ENCODE assay signal across 33 cellular contexts in genomic region chr2:227697013-227697412, GRCh38. TPM values are rescaled to one million over a fixed set of nuclear protein-coding genes. Genes with fewer than 3 reads are reported as not detected.
"Had no signal": no experiment of that assay in that cellular context is flagged by ENCODE, and none has a peak within 500 bp of the region (broad histone marks: within the 10 kb centered on the region; RNA-seq: fewer than 3 reads in every experiment).

No MANE protein-coding gene starts in this region.

- H3K9me3 ChIP-seq: adrenal gland, body of pancreas, prostate gland, right atrium auricular region, tibial nerve had no signal

- H3K27ac ChIP-seq: adrenal gland, body of pancreas, cardiac muscle cell, coronary artery, ovary, prostate gland, right atrium auricular region, tibial nerve had no signal

- H3K27ac Mint-ChIP-seq: activated CD4-positive, alpha-beta T cell treated with anti-CD3 and anti-CD28 coated beads, Interleukin-2, amount 10 ng/mL, durations not matched to agents 7 days and 5 days; activated CD8-positive, alpha-beta T cell treated with anti-CD3 and anti-CD28 coated beads for 36 hours; activated naive CD8-positive, alpha-beta T cell; activated T-helper 2 cell treated with anti-CD3 and anti-CD28 coated beads, Interferon-gamma antibody, Interleukin-2, Interleukin-4, amounts not matched to agents 10 μg/mL and 5 μg/mL and 100 μg/mL, durations not matched to agents 14 hours and 24 hours and 36 hours; nephron; WTC11 had no signal

- H3K36me3 Mint-ChIP-seq: activated naive CD8-positive, alpha-beta T cell had no signal

- H3K4me3 ChIP-seq: adrenal gland, body of pancreas, cardiac muscle cell, coronary artery, ovary, prostate gland, right atrium auricular region, tibial nerve had no signal

- H3K9me3 Mint-ChIP-seq: activated CD4-positive, alpha-beta T cell treated with anti-CD3 and anti-CD28 coated beads, Interleukin-2, amount 10 ng/mL, durations not matched to agents 7 days and 5 days; activated CD8-positive, alpha-beta T cell treated with anti-CD3 and anti-CD28 coated beads for 36 hours; activated T-helper 2 cell treated with anti-CD3 and anti-CD28 coated beads, Interferon-gamma antibody, Interleukin-2, Interleukin-4, amounts not matched to agents 10 μg/mL and 5 μg/mL and 100 μg/mL, durations not matched to agents 14 hours and 24 hours and 36 hours; nephron had no signal

- H3K4me3 Mint-ChIP-seq: activated CD4-positive, alpha-beta T cell treated with anti-CD3 and anti-CD28 coated beads, Interleukin-2, amount 10 ng/mL, durations not matched to agents 7 days and 5 days; activated CD8-positive, alpha-beta T cell treated with anti-CD3 and anti-CD28 coated beads for 36 hours; activated naive CD8-positive, alpha-beta T cell; nephron; WTC11 had no signal

- H3K4me1 ChIP-seq: adrenal gland, body of pancreas, prostate gland, right atrium auricular region had no signal

- H3K36me3 ChIP-seq: adrenal gland, cardiac muscle cell, ovary, prostate gland, right atrium auricular region, tibial nerve had no signal

- H3K4me1 Mint-ChIP-seq: activated CD4-positive, alpha-beta T cell treated with anti-CD3 and anti-CD28 coated beads, Interleukin-2, amount 10 ng/mL, durations not matched to agents 7 days and 5 days; nephron; WTC11 had no signal

- ATAC-seq: activated CD8-positive, alpha-beta T cell treated with anti-CD3 and anti-CD28 coated beads for 36 hours; body of pancreas; left cardiac atrium; WTC11 had no signal

- H3K27me3 ChIP-seq: adrenal gland, body of pancreas, cardiac muscle cell, ovary, right atrium auricular region, tibial nerve had no signal

- DNase-seq: activated CD4-positive, alpha-beta T cell treated with anti-CD3 and anti-CD28 coated beads for 1 hour; activated CD4-positive, alpha-beta T cell treated with anti-CD3 and anti-CD28 coated beads, Interleukin-2, amount 10 ng/mL, durations not matched to agents 7 days and 5 days; activated CD8-positive, alpha-beta T cell treated with anti-CD3 and anti-CD28 coated beads for 36 hours; activated naive CD4-positive, alpha-beta T cell; activated T-cell treated with anti-CD3 and anti-CD28 coated beads, Interleukin-2, amount 50 U/mL, for 48 hours; adrenal gland; aorta; body of pancreas; cerebellar nuclear complex; glutamatergic neuron; islet precursor cell; left cardiac atrium; mammary epithelial cell; ovary; stimulated activated CD4-positive, alpha-beta T cell treated with anti-CD3 and anti-CD28 coated beads, Interleukin-15, amount 100 ng/mL, for 24 hours; stimulated activated CD4-positive, alpha-beta T cell treated with anti-CD3 and anti-CD28 coated beads, Interleukin-2, amount 100 ng/mL, for 24 hours; stimulated activated naive CD4-positive, alpha-beta T cell; T-helper 2 cell had no signal

RNA-seq across cellular contexts. Expression of gene SLC19A3, which starts 20.8 kb away (rescaled TPM):
- total RNA-seq: activated CD4-positive, alpha-beta T cell treated with anti-CD3 and anti-CD28 coated beads, Interleukin-2, amount 10 ng/mL, durations not matched to agents 7 days and 5 days; activated CD8-positive, alpha-beta T cell treated with anti-CD3 and anti-CD28 coated beads for 36 hours; activated T-helper 2 cell treated with anti-CD3 and anti-CD28 coated beads, Interferon-gamma antibody, Interleukin-2, Interleukin-4, amounts not matched to agents 10 μg/mL and 5 μg/mL and 100 μg/mL, durations not matched to agents 14 hours and 24 hours and 36 hours; endothelial cell of umbilical vein had no signal

RNA-seq across cellular contexts. Expression of gene SCYGR6, which starts 27.5 kb away (rescaled TPM):
- total RNA-seq: activated CD4-positive, alpha-beta T cell treated with anti-CD3 and anti-CD28 coated beads, Interleukin-2, amount 10 ng/mL, durations not matched to agents 7 days and 5 days; activated CD8-positive, alpha-beta T cell treated with anti-CD3 and anti-CD28 coated beads for 36 hours; activated T-helper 2 cell treated with anti-CD3 and anti-CD28 coated beads, Interferon-gamma antibody, Interleukin-2, Interleukin-4, amounts not matched to agents 10 μg/mL and 5 μg/mL and 100 μg/mL, durations not matched to agents 14 hours and 24 hours and 36 hours; adrenal gland; aorta; body of pancreas; cardiac muscle cell; endothelial cell of umbilical vein; frontal cortex; left cardiac atrium; liver; mammary epithelial cell; mucosa of gallbladder; ovary; prostate gland; right atrium auricular region; temporal lobe; tibial nerve; ureter; WTC11 had no signal

RNA-seq across cellular contexts. Expression of gene SCYGR5, which starts 30.4 kb away (rescaled TPM):
- total RNA-seq: activated CD4-positive, alpha-beta T cell treated with anti-CD3 and anti-CD28 coated beads, Interleukin-2, amount 10 ng/mL, durations not matched to agents 7 days and 5 days; activated CD8-positive, alpha-beta T cell treated with anti-CD3 and anti-CD28 coated beads for 36 hours; activated T-helper 2 cell treated with anti-CD3 and anti-CD28 coated beads, Interferon-gamma antibody, Interleukin-2, Interleukin-4, amounts not matched to agents 10 μg/mL and 5 μg/mL and 100 μg/mL, durations not matched to agents 14 hours and 24 hours and 36 hours; adrenal gland; aorta; body of pancreas; cardiac muscle cell; endothelial cell of umbilical vein; frontal cortex; left cardiac atrium; liver; mammary epithelial cell; mucosa of gallbladder; ovary; prostate gland; right atrium auricular region; temporal lobe; tibial nerve; ureter; WTC11 had no signal

RNA-seq across cellular contexts. Expression of gene SCYGR7, which starts 31.1 kb away (rescaled TPM):
- total RNA-seq: activated CD4-positive, alpha-beta T cell treated with anti-CD3 and anti-CD28 coated beads, Interleukin-2, amount 10 ng/mL, durations not matched to agents 7 days and 5 days; activated CD8-positive, alpha-beta T cell treated with anti-CD3 and anti-CD28 coated beads for 36 hours; activated T-helper 2 cell treated with anti-CD3 and anti-CD28 coated beads, Interferon-gamma antibody, Interleukin-2, Interleukin-4, amounts not matched to agents 10 μg/mL and 5 μg/mL and 100 μg/mL, durations not matched to agents 14 hours and 24 hours and 36 hours; adrenal gland; aorta; body of pancreas; cardiac muscle cell; endothelial cell of umbilical vein; frontal cortex; left cardiac atrium; liver; mammary epithelial cell; mucosa of gallbladder; ovary; prostate gland; right atrium auricular region; temporal lobe; tibial nerve; ureter; WTC11 had no signal

RNA-seq across cellular contexts. Expression of gene SCYGR8, which starts 48.7 kb away (rescaled TPM):
- total RNA-seq: activated CD4-positive, alpha-beta T cell treated with anti-CD3 and anti-CD28 coated beads, Interleukin-2, amount 10 ng/mL, durations not matched to agents 7 days and 5 days; activated CD8-positive, alpha-beta T cell treated with anti-CD3 and anti-CD28 coated beads for 36 hours; activated T-helper 2 cell treated with anti-CD3 and anti-CD28 coated beads, Interferon-gamma antibody, Interleukin-2, Interleukin-4, amounts not matched to agents 10 μg/mL and 5 μg/mL and 100 μg/mL, durations not matched to agents 14 hours and 24 hours and 36 hours; adrenal gland; aorta; body of pancreas; cardiac muscle cell; endothelial cell of umbilical vein; frontal cortex; left cardiac atrium; liver; mammary epithelial cell; mucosa of gallbladder; ovary; prostate gland; right atrium auricular region; temporal lobe; tibial nerve; ureter; WTC11 had no signal
